In the genomic region with DNA sequence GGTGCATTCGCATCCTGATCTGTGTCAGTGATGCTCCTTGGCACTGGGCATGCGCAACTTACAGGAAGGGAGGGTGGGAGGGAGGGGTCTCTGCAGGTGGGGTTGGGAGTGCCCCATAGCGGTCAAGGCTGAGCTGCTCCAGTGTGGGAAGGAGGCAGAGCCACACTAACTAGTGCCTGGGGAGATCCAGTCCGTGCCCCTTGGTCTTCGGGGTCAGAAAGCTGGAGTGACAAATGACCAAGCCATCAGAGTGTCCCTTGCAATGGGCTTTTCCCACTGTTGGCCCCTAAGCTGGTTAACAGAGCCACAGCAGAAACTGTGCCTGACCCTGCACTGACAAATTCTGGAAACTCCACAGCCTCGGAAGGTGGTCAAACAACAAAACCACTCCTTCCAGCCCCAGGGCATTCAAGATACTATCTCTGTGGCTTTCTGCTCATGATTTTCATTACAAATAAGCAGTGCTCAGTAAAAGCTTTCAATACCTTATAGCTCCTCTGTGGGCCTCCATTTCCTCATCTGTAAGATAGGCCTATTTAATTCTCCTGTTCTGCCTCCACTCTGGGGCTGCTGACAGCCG, we compare ENCODE assay signal across 21 cellular contexts.
DNase-seq lines count a peak whose midpoint lies in the region; ATAC-seq, FAIRE-seq and TF ChIP-seq lines count a peak whose summit lies in the region.
"Had no signal": no experiment of that assay in that cellular context is flagged by ENCODE, and none has a peak within 500 bp of the region (broad histone marks: within the 10 kb centered on the region; RNA-seq: fewer than 3 reads in every experiment).

No MANE protein-coding gene starts in this region.

- intact Hi-C loops in MCF 10A (cut with micrococcal nuclease) (no loop called here), kidney (cut with DNase I) (no loop called here), upper lobe of right lung (cut with DNase I) (no loop called here)
- intact Hi-C loops in activated T-helper 1 cell treated with anti-CD3 and anti-CD28 coated beads, Interleukin-12 subunit alpha, Interleukin-12 subunit beta, Interleukin-2, Interleukin-4 antibody, amounts not matched to agents 30 ng/mL and 10 ng/mL and 1 ng/mL, durations not matched to agents 14 hours and 24 hours and 36 hours (cut with micrococcal nuclease): no loop called here

- H3K4me1 ChIP-seq in kidney (ENCODE audit: control insufficient read depth in 1 of 2, insufficient read depth in 1 of 2, low read depth in 1 of 2, low read length in 2 of 2): no peaks in the 10 kb centered on the region
- H3K4me1 ChIP-seq in upper lobe of right lung: no peaks in the 10 kb centered on the region
- H3K4me1 ChIP-seq: A549, upper lobe of left lung had no signal

- no peak overlapping the region for H3K27ac Mint-ChIP-seq in MCF 10A (ENCODE audit: low read depth, unreplicated experiment)
- no peak overlapping the region for H3K27ac Mint-ChIP-seq in activated T-helper 1 cell treated with anti-CD3 and anti-CD28 coated beads, Interleukin-12 subunit alpha, Interleukin-12 subunit beta, Interleukin-2, Interleukin-4 antibody, amounts not matched to agents 30 ng/mL and 10 ng/mL and 1 ng/mL, durations not matched to agents 14 hours and 24 hours and 36 hours
- H3K27ac Mint-ChIP-seq: stimulated activated naive CD8-positive, alpha-beta T cell treated with anti-CD3 and anti-CD28 coated beads, Interleukin-15, amount 100 ng/mL, for 72 hours had no signal

- DNase-seq in T47D (ENCODE audit: low read depth in 1 of 2, low spot score in 1 of 2): peak; percentile 24 to 60
- DNase-seq in MCF 10A (ENCODE audit: unreplicated experiment): no peak
- peak; percentile 6 for DNase-seq in WERI-Rb-1
- peak; percentile 41 for DNase-seq in kidney
- DNase-seq in upper lobe of right lung: peak; percentile 27
- no peak for DNase-seq in activated T-helper 1 cell treated with anti-CD3 and anti-CD28 coated beads, Interleukin-12 subunit alpha, Interleukin-12 subunit beta, Interleukin-2, Interleukin-4 antibody, amounts not matched to agents 30 ng/mL and 10 ng/mL and 1 ng/mL, durations not matched to agents 14 hours and 24 hours and 36 hours (ENCODE audit: low spot score)
- DNase-seq in stimulated activated CD4-positive, alpha-beta T cell treated with anti-CD3 and anti-CD28 coated beads, Interleukin-4, amount 100 ng/mL, for 24 hours: no peak
- DNase-seq: Calu3; dermis blood vessel endothelial cell; HCEC 1CT; NCI-H1436; NCI-H526 treated with DMSO at 0.1 percent for 48 hours; occipital lobe; stimulated activated CD4-positive, alpha-beta T cell treated with anti-CD3 and anti-CD28 coated beads, Interleukin-1b, Interleukin-23, amount 100 ng/mL, for 48 hours; stimulated activated naive CD8-positive, alpha-beta T cell treated with anti-CD3 and anti-CD28 coated beads, Interleukin-15, amount 100 ng/mL, for 72 hours had no signal

- H3K4me3 Mint-ChIP-seq in MCF 10A (ENCODE audit: unreplicated experiment): no peak overlapping the region
- H3K4me3 Mint-ChIP-seq in activated T-helper 1 cell treated with anti-CD3 and anti-CD28 coated beads, Interleukin-12 subunit alpha, Interleukin-12 subunit beta, Interleukin-2, Interleukin-4 antibody, amounts not matched to agents 30 ng/mL and 10 ng/mL and 1 ng/mL, durations not matched to agents 14 hours and 24 hours and 36 hours: no peak overlapping the region
- H3K4me3 Mint-ChIP-seq: stimulated activated naive CD8-positive, alpha-beta T cell treated with anti-CD3 and anti-CD28 coated beads, Interleukin-15, amount 100 ng/mL, for 72 hours had no signal

- no peak for FAIRE-seq in kidney (lab: Jason Lieb, UNC)
- FAIRE-seq: A549, frontal cortex had no signal

- H3K36me3 ChIP-seq in WERI-Rb-1 (no peaks in the 10 kb centered on the region), kidney (ENCODE audit: control insufficient read depth in 1 of 2, insufficient read depth in 2 of 2, low read length in 2 of 2) (no peaks in the 10 kb centered on the region), upper lobe of right lung (no peaks in the 10 kb centered on the region)
- H3K36me3 ChIP-seq: BLaER1, breast epithelium, upper lobe of left lung had no signal

- CTCF ChIA-PET in MCF 10A (lab: Yijun Ruan, JAX): interaction anchor here (0.5 to 1.2 kb wide), 2 partner anchors 148 to 152 kb away, joined by 3 read pairs; no protein-coding TSS in a partner anchor

- ATAC-seq in upper lobe of right lung (no peak), GM18870 (IDR thresholded peaks at IDR 0.05; ENCODE audit: unreplicated experiment) (no peak)
- ATAC-seq: A549; stimulated activated naive CD8-positive, alpha-beta T cell treated with anti-CD3 and anti-CD28 coated beads, Interleukin-15, amount 100 ng/mL, for 72 hours had no signal

- H3K9me3 Mint-ChIP-seq in MCF 10A (ENCODE audit: unreplicated experiment): no peaks in the 10 kb centered on the region
- H3K9me3 Mint-ChIP-seq in activated T-helper 1 cell treated with anti-CD3 and anti-CD28 coated beads, Interleukin-12 subunit alpha, Interleukin-12 subunit beta, Interleukin-2, Interleukin-4 antibody, amounts not matched to agents 30 ng/mL and 10 ng/mL and 1 ng/mL, durations not matched to agents 14 hours and 24 hours and 36 hours: no peaks in the 10 kb centered on the region
- H3K9me3 Mint-ChIP-seq: stimulated activated naive CD8-positive, alpha-beta T cell treated with anti-CD3 and anti-CD28 coated beads, Interleukin-15, amount 100 ng/mL, for 72 hours had no signal

- H3K27ac ChIP-seq in WERI-Rb-1: no peak overlapping the region
- H3K27ac ChIP-seq in kidney (ENCODE audit: low read depth in 2 of 2, low read length in 2 of 2): no peak overlapping the region
- H3K27ac ChIP-seq in upper lobe of right lung: no peak overlapping the region
- H3K27ac ChIP-seq: A549, BLaER1, breast epithelium, upper lobe of left lung had no signal

- H3K27me3 ChIP-seq in WERI-Rb-1 (ENCODE audit: insufficient read depth, low read depth, severe bottlenecking): no peaks in the 10 kb centered on the region
- H3K27me3 ChIP-seq in upper lobe of right lung: no peaks in the 10 kb centered on the region
- H3K27me3 ChIP-seq: BLaER1, breast epithelium, upper lobe of left lung had no signal

- BruUV-seq in MCF 10A (replicated peaks; lab: Mats Ljungman, UMichigan): no TSS peak

- in situ Hi-C loops in T47D (cut with HindIII; ENCODE audit: low pct_unique_long_range_greater_than_20kb, low sequenced_read_pairs): no loop called here

- no peak overlapping the region for H3K4me3 ChIP-seq in WERI-Rb-1 (ENCODE audit: low read depth, low read length)
- no peak overlapping the region for H3K4me3 ChIP-seq in kidney (ENCODE audit: low read length in 2 of 2)
- H3K4me3 ChIP-seq in upper lobe of right lung: no peak overlapping the region
- H3K4me3 ChIP-seq: A549, BLaER1, breast epithelium, upper lobe of left lung had no signal

- POLR2A ChIA-PET in MCF 10A (lab: Yijun Ruan, JAX): interaction anchor here (0.6 to 0.7 kb wide), 2 partner anchors 10 to 26 kb away, joined by 3 to 4 read pairs; no protein-coding TSS in a partner anchor

- no peaks in the 10 kb centered on the region for H3K9me3 ChIP-seq in WERI-Rb-1 (ENCODE audit: severe bottlenecking)
- no peaks in the 10 kb centered on the region for H3K9me3 ChIP-seq in kidney (ENCODE audit: control insufficient read depth in 1 of 2, low read length in 2 of 2)
- H3K9me3 ChIP-seq in upper lobe of right lung: no peaks in the 10 kb centered on the region
- H3K9me3 ChIP-seq: A549, BLaER1, breast epithelium, upper lobe of left lung had no signal

- peaks cover 38% of the 10 kb centered on the region for H3K27me3 Mint-ChIP-seq in MCF 10A (ENCODE audit: insufficient read depth, unreplicated experiment)
- no peaks in the 10 kb centered on the region for H3K27me3 Mint-ChIP-seq in activated T-helper 1 cell treated with anti-CD3 and anti-CD28 coated beads, Interleukin-12 subunit alpha, Interleukin-12 subunit beta, Interleukin-2, Interleukin-4 antibody, amounts not matched to agents 30 ng/mL and 10 ng/mL and 1 ng/mL, durations not matched to agents 14 hours and 24 hours and 36 hours (ENCODE audit: insufficient read depth)

- peaks cover 5% of the 10 kb centered on the region for H3K4me1 Mint-ChIP-seq in MCF 10A (ENCODE audit: insufficient read depth, unreplicated experiment)
- H3K4me1 Mint-ChIP-seq in activated T-helper 1 cell treated with anti-CD3 and anti-CD28 coated beads, Interleukin-12 subunit alpha, Interleukin-12 subunit beta, Interleukin-2, Interleukin-4 antibody, amounts not matched to agents 30 ng/mL and 10 ng/mL and 1 ng/mL, durations not matched to agents 14 hours and 24 hours and 36 hours (ENCODE audit: low read depth): no peaks in the 10 kb centered on the region
- H3K4me1 Mint-ChIP-seq: stimulated activated naive CD8-positive, alpha-beta T cell treated with anti-CD3 and anti-CD28 coated beads, Interleukin-15, amount 100 ng/mL, for 72 hours had no signal

- TF ChIP-seq CTCF in MCF 10A (IDR thresholded peaks at IDR 0.05; ENCODE audit: unreplicated experiment) (no peak), WERI-Rb-1 (IDR thresholded peaks at IDR 0.05; ENCODE audit: low read depth, low read length) (no peak), kidney (IDR thresholded peaks at IDR 0.05; ENCODE audit: borderline replicate concordance, extremely low read depth, insufficient read depth) (no peak), upper lobe of right lung (IDR thresholded peaks at IDR 0.05) (no peak)

- peaks cover 4% of the 10 kb centered on the region for H3K36me3 Mint-ChIP-seq in MCF 10A (ENCODE audit: insufficient read depth, unreplicated experiment)
- H3K36me3 Mint-ChIP-seq in activated T-helper 1 cell treated with anti-CD3 and anti-CD28 coated beads, Interleukin-12 subunit alpha, Interleukin-12 subunit beta, Interleukin-2, Interleukin-4 antibody, amounts not matched to agents 30 ng/mL and 10 ng/mL and 1 ng/mL, durations not matched to agents 14 hours and 24 hours and 36 hours (ENCODE audit: low read depth): no peaks in the 10 kb centered on the region

- no peak overlapping the region for H3K9ac ChIP-seq in kidney (ENCODE audit: low read length in 2 of 2)
- H3K9ac ChIP-seq: BLaER1 had no signal

Comparison
In these comparisons a context has a peak if more than half of its experiments do, and no peak if none do; other contexts are left out.
1. DNase-seq: peak in T47D (2 of 2), WERI-Rb-1 (single experiment), kidney (single experiment) and upper lobe of right lung (single experiment); none in MCF 10A (single experiment), activated T-helper 1 cell treated with anti-CD3 and anti-CD28 coated beads, Interleukin-12 subunit alpha, Interleukin-12 subunit beta, Interleukin-2, Interleukin-4 antibody, amounts not matched to agents 30 ng/mL and 10 ng/mL and 1 ng/mL, durations not matched to agents 14 hours and 24 hours and 36 hours (single experiment) and stimulated activated CD4-positive, alpha-beta T cell treated with anti-CD3 and anti-CD28 coated beads, Interleukin-4, amount 100 ng/mL, for 24 hours (single experiment).